5 cellular contexts compared by ENCODE assay signal in the genomic region with DNA sequence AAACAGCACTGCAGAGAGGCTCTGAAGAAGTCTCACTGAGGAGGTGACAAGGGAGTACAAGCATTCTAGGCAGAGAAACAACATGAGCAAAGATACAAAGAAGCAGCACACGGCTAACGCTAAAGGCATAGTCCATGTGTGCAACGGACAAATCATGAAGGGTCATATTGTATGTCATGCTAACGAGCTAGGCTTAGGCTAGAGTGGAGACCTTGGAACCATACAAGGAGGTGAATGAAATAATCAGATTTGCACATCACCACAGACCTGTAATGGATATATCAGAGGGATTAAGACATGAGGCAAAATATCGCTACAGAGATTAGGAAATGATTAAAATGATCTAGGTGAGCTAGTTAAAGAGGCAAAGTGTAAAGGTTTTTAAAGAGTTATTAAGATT.
"Had no signal": no experiment of that assay in that cellular context is flagged by ENCODE, and none has a peak within 500 bp of the region (broad histone marks: within the 10 kb centered on the region; RNA-seq: fewer than 3 reads in every experiment).

No MANE protein-coding gene starts in this region.

- H3K27ac Mint-ChIP-seq: GM23338, H9 had no signal

- H3K9me3 Mint-ChIP-seq: GM23338, H9 had no signal

- H3K4me3 Mint-ChIP-seq: GM23338, H9 had no signal

- DNase-seq: H9, HCEC 1CT, IMR-90 had no signal

- H3K4me3 ChIP-seq: GM23338, K562 had no signal

- H3K4me1 Mint-ChIP-seq: GM23338, H9 had no signal

- ATAC-seq: GM23338, K562 had no signal
